1 cellular context compared by ENCODE assay signal in the genomic region with DNA sequence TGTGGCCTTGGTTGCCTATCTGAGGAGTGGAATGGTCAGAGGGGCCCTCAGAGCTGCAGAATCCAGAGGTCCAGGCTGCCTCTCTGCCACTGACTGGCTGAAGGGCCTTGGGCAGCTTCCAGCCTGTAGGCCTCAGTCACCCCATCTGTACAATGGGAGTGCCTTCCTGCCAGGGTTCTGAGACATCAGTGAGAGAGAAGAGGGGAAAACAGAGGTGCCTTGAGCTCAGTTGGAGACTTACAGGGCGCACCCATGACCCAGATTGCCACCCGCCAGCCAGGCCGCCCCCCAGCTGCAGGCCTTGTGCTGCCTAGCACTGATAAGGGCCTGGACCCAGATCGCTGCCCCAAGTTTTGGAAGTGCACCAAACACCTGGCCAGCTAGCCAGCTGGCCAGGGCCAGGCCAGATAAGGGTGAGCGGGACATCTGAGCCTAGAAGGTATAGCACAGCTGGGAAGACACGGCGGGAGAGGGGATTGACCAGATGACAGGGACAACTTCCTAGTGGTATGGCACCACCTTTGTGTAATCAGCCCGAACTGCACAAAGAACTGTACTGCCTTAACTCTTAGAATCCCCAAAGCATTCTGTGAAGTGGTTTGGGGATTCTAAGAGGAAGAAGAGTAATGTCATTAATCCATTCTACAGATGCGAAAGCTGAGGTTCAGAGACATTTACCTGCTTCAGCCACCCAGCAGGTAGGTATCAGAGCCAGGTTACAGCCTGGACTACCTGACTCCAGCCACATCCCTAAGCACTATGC.
TF ChIP-seq lines count a peak whose summit lies in the region.

No MANE protein-coding gene starts in this region.

TF ChIP-seq in K562, 482 proteins besides CTCF, POLR2A, EP300 and RAD21 (continued from another document and continues in another):
- TF ChIP-seq, protein P1, sequence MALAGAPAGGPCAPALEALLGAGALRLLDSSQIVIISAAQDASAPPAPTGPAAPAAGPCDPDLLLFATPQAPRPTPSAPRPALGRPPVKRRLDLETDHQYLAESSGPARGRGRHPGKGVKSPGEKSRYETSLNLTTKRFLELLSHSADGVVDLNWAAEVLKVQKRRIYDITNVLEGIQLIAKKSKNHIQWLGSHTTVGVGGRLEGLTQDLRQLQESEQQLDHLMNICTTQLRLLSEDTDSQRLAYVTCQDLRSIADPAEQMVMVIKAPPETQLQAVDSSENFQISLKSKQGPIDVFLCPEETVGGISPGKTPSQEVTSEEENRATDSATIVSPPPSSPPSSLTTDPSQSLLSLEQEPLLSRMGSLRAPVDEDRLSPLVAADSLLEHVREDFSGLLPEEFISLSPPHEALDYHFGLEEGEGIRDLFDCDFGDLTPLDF (CRISPR knock-in tag; IDR thresholded peaks at IDR 0.05) = peak; percentile 22; the same call in 1 of the 2 replicates
- TF ChIP-seq STAG1 (CRISPR knock-in tag; IDR thresholded peaks at IDR 0.05; ENCODE audit: borderline replicate concordance) (no peak), FOXJ3 (CRISPR knock-in tag; IDR thresholded peaks at IDR 0.05) (no peak), SAFB2 (IDR thresholded peaks at IDR 0.05; ENCODE audit: borderline replicate concordance, low read depth, low read length, severe bottlenecking) (no peak), GABPA (tag; conservative IDR thresholded peaks at IDR 0.05; ENCODE audit: low read depth) (no peak), BRCA1 (IDR thresholded peaks at IDR 0.05) (no peak), BRCA1 (CRISPR knock-in tag; IDR thresholded peaks at IDR 0.05) (no peak), PHB (CRISPR knock-in tag; IDR thresholded peaks at IDR 0.05) (no peak), ZNF707 (CRISPR knock-in tag; conservative IDR thresholded peaks at IDR 0.05) (no peak; the same call in 1 of the 2 replicates), HOXB6 (CRISPR knock-in tag; IDR thresholded peaks at IDR 0.05; ENCODE audit: borderline replicate concordance) (no peak), TAF7 (tag; IDR thresholded peaks at IDR 0.05) (no peak), SRSF1 (IDR thresholded peaks at IDR 0.05; ENCODE audit: low read depth, low read length) (no peak), ZSCAN32 (CRISPR knock-in tag; IDR thresholded peaks at IDR 0.05) (no peak), NBN (IDR thresholded peaks at IDR 0.05; ENCODE audit: low read depth) (peak; percentile 88), SMAD1 (IDR thresholded peaks at IDR 0.05; ENCODE audit: low read depth, low read length, partially characterized antibody) (peak; percentile 92), THRAP3 (IDR thresholded peaks at IDR 0.05; ENCODE audit: borderline replicate concordance) (no peak), MEF2D (tag; conservative IDR thresholded peaks at IDR 0.05; ENCODE audit: low read depth) (peak; percentile 84), KLF13 (tag; IDR thresholded peaks at IDR 0.05; ENCODE audit: borderline replicate concordance, low read depth) (peak; percentile 78; the same call in 1 of the 2 replicates), ILK (tag; IDR thresholded peaks at IDR 0.05; ENCODE audit: borderline replicate concordance, low read depth) (no peak), ZNF316 (IDR thresholded peaks at IDR 0.05) (no peak), TCF7 (IDR thresholded peaks at IDR 0.05; ENCODE audit: borderline replicate concordance) (peak; percentile 43; the same call in 1 of the 2 replicates), SIX5 (IDR thresholded peaks at IDR 0.05; ENCODE audit: borderline replicate concordance in 1 of 2, insufficient read depth in 1 of 2, low read depth in 1 of 2, low read length in 2 of 2) (no peak), BRD4 (IDR thresholded peaks at IDR 0.05) (no peak), KAT7 (CRISPR knock-in tag; IDR thresholded peaks at IDR 0.05; ENCODE audit: borderline replicate concordance) (peak; percentile 98; the same call in 1 of the 2 replicates), ESRRB (CRISPR knock-in tag; IDR thresholded peaks at IDR 0.05; ENCODE audit: borderline replicate concordance) (no peak), DNMT1 (IDR thresholded peaks at IDR 0.05) (no peak), YBX1 (IDR thresholded peaks at IDR 0.05) (no peak), ARNT (IDR thresholded peaks at IDR 0.05) (peak; percentile 96 to 99), PRMT5 (CRISPR knock-in tag; IDR thresholded peaks at IDR 0.05) (no peak), NR1H2 (CRISPR knock-in tag; IDR thresholded peaks at IDR 0.05) (0 out of 2 replicates have a peak, but pooled peaks have one; percentile 69), ZSCAN29 (IDR thresholded peaks at IDR 0.05) (no peak), ZNF274 (IDR thresholded peaks at IDR 0.05; ENCODE audit: borderline replicate concordance, low read depth, low read length) (peak; percentile 94), BRD9 (IDR thresholded peaks at IDR 0.05; ENCODE audit: low read depth, partially characterized antibody) (no peak), SMARCC2 (IDR thresholded peaks at IDR 0.05; ENCODE audit: low read depth) (peak; percentile 87), NELFE (IDR thresholded peaks at IDR 0.05; ENCODE audit: insufficient read depth, insufficient read length) (no peak), GATAD2B (IDR thresholded peaks at IDR 0.05; ENCODE audit: borderline replicate concordance) (no peak; the same call in 1 of the 2 replicates)
- TF ChIP-seq, protein P2, sequence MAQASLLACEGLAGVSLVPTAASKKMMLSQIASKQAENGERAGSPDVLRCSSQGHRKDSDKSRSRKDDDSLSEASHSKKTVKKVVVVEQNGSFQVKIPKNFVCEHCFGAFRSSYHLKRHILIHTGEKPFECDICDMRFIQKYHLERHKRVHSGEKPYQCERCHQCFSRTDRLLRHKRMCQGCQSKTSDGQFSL (CRISPR knock-in tag; IDR thresholded peaks at IDR 0.05) = no peak
- TF ChIP-seq, protein P2 (tag; IDR thresholded peaks at IDR 0.05) = 0 out of 4 replicates have a peak, but pooled peaks of 1 of the 2 experiments have one; percentile 5
- TF ChIP-seq, protein P3, sequence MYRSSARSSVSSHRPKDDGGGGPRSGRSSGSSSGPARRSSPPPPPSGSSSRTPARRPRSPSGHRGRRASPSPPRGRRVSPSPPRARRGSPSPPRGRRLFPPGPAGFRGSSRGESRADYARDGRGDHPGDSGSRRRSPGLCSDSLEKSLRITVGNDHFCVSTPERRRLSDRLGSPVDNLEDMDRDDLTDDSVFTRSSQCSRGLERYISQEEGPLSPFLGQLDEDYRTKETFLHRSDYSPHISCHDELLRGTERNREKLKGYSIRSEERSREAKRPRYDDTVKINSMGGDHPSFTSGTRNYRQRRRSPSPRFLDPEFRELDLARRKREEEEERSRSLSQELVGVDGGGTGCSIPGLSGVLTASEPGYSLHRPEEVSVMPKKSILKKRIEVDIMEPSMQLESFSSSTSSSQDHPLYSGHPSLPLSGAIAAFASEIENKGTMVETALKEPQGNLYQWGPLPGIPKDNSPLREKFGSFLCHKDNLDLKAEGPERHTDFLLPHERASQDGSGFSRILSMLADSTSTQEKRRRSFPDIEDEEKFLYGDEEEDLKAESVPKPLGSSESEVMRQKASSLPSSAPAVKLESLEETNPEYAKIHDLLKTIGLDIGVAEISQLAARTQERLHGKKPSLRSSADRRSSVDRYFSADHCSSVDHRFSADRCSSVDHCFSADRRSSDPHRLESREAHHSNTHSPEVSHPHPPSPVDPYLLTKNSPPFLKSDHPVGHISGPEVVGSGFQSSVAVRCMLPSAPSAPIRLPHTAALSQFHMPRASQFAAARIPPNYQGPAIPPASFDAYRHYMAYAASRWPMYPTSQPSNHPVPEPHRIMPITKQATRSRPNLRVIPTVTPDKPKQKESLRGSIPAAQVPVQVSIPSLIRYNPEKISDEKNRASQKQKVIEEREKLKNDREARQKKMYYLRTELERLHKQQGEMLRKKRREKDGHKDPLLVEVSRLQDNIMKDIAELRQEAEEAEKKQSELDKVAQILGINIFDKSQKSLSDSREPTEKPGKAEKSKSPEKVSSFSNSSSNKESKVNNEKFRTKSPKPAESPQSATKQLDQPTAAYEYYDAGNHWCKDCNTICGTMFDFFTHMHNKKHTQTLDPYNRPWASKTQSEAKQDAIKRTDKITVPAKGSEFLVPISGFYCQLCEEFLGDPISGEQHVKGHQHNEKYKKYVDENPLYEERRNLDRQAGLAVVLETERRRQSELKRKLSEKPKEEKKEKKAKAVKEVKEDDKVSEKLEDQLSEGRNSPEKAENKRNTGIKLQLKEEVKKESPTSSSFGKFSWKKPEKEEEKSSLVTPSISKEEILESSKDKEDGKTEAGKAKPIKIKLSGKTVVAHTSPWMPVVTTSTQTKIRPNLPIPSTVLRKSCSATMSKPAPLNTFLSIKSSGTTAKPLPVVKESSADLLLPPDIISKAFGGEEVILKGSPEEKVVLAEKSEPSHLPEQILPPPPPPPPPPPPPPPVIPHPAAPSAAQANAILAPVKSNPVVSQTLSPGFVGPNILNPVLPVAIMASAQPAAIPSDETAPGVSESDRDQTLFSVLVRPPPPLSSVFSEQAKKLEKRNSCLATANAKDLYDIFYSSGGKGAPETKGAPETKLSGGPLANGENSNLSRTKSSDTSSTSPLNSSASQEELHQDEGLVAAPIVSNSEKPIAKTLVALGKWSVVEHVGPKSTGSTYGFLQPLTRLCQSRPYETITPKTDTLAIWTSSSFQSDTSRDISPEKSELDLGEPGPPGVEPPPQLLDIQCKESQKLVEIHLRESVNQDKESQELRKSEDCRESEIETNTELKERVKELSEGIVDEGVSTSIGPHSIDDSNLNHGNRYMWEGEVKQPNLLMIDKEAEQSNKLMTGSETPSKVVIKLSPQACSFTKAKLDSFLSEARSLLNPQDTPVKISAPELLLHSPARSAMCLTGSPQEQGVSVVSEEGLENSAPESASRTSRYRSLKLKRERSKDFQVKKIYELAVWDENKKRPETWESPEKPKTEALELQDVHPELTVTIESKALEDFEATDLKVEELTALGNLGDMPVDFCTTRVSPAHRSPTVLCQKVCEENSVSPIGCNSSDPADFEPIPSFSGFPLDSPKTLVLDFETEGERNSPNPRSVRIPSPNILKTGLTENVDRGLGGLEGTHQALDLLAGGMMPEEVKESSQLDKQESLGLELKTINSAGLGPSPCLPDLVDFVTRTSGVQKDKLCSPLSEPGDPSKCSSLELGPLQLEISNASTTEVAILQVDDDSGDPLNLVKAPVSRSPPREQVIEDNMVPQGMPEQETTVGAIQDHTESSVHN (IDR thresholded peaks at IDR 0.05; ENCODE audit: borderline replicate concordance in 1 of 2, low read depth in 1 of 2) = peak in 1 of 2 experiments; percentile 84; a peak in 2 of 4 replicates
- TF ChIP-seq, protein P4, sequence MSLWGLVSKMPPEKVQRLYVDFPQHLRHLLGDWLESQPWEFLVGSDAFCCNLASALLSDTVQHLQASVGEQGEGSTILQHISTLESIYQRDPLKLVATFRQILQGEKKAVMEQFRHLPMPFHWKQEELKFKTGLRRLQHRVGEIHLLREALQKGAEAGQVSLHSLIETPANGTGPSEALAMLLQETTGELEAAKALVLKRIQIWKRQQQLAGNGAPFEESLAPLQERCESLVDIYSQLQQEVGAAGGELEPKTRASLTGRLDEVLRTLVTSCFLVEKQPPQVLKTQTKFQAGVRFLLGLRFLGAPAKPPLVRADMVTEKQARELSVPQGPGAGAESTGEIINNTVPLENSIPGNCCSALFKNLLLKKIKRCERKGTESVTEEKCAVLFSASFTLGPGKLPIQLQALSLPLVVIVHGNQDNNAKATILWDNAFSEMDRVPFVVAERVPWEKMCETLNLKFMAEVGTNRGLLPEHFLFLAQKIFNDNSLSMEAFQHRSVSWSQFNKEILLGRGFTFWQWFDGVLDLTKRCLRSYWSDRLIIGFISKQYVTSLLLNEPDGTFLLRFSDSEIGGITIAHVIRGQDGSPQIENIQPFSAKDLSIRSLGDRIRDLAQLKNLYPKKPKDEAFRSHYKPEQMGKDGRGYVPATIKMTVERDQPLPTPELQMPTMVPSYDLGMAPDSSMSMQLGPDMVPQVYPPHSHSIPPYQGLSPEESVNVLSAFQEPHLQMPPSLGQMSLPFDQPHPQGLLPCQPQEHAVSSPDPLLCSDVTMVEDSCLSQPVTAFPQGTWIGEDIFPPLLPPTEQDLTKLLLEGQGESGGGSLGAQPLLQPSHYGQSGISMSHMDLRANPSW (CRISPR knock-in tag; IDR thresholded peaks at IDR 0.05) = no peak
- TF ChIP-seq, protein P5, sequence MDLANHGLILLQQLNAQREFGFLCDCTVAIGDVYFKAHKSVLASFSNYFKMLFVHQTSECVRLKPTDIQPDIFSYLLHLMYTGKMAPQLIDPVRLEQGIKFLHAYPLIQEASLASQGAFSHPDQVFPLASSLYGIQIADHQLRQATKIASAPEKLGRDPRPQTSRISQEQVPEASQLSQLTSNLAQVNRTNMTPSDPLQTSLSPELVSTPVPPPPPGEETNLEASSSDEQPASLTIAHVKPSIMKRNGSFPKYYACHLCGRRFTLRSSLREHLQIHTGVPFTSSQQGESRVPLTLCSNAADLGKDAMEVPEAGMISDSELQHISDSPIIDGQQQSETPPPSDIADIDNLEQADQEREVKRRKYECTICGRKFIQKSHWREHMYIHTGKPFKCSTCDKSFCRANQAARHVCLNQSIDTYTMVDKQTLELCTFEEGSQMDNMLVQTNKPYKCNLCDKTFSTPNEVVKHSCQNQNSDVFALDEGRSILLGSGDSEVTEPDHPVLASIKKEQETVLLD (IDR thresholded peaks at IDR 0.05) = peak; percentile 56; the same call in 1 of the 2 replicates
